Comparison of ENCODE assay signal across 8 cellular contexts in the genomic region with DNA sequence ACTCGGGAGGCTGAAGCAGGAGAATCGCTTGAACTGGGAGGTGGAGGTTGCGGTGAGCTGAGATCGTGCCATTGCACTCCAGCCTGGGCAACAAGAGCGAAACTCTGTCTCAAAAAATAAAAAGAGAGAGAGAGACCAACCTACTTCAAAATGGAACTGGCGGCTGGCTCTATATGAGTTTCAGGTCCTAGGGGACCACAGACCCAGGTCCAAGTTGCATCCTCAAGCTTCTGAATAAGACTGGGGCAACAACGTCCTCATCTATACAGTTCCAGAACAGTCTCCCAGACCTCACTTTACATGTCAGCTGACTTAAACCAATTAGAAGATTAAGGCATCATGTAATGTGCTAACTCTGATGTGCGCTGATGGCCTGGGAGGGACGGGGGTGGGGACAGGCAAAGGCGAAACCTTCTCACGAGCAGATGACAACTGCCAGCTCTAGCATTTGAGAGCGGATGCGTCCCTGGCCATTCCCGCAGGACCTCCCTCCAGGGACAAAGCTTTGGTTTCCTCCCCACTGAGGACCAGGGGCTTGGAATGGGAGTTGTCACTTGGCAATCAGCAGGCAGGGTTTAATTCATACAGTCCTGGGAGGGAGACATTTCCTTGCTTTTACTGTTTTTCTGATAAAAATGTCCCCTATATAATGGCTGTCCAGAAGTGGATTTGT.
DNase-seq lines count a peak whose midpoint lies in the region; ATAC-seq and TF ChIP-seq lines count a peak whose summit lies in the region.
"Not testable (repeated sequence)": the region's sequence is repeated elsewhere in the genome, so short reads cannot be mapped to it uniquely, and the experiment has no call there.

No MANE protein-coding gene starts in this region.

- not testable (repeated sequence) for H3K79me2 ChIP-seq in HCT116 (ENCODE audit: insufficient read depth, low read length)

- TSS peak; percentile 93 for BruUV-seq in Calu3 (replicated peaks; lab: Mats Ljungman, UMichigan)
- TSS peak; percentile 98 for BruUV-seq in HCT116 (replicated peaks; lab: Mats Ljungman, UMichigan)

- not testable (repeated sequence) for H3K4me3 Mint-ChIP-seq in Calu3 (ENCODE audit: low read depth, unreplicated experiment); WTC11; stimulated activated naive B cell treated with anti-CD40 and anti-IgM and Interleukin-4, amounts not matched to agents 10 μg/mL and 1 μg/mL and 100 μg/mL, for 72 hours

- not testable (repeated sequence) for H4K20me1 ChIP-seq in HCT116 (ENCODE audit: insufficient read depth)

- not testable (repeated sequence) for H3K36me3 ChIP-seq in HCT116 (ENCODE audit: control insufficient read depth in 1 of 2, insufficient read depth in 2 of 2, low read length in 2 of 2); heart left ventricle

- ATAC-seq in GM18907 (IDR thresholded peaks at IDR 0.05; ENCODE audit: unreplicated experiment): peak; percentile 27
- not testable (repeated sequence) for ATAC-seq in HCT116
- ATAC-seq in HG02981 (IDR thresholded peaks at IDR 0.05; ENCODE audit: unreplicated experiment): peak; percentile 38
- peak; percentile 30 for ATAC-seq in HG03565 (IDR thresholded peaks at IDR 0.05; ENCODE audit: unreplicated experiment)
- peak; percentile 15; the same call in 1 of the 2 replicates for ATAC-seq in WTC11
- ATAC-seq in heart left ventricle: peak; percentile 21 to 59 (median 34)
- ATAC-seq in stimulated activated naive B cell treated with anti-CD40 and anti-IgM and Interleukin-4, amounts not matched to agents 10 μg/mL and 1 μg/mL and 100 μg/mL, for 72 hours (replicated peaks): peak; percentile 15 to 30

- CTCF ChIA-PET in Calu3 (lab: Charles Lee); HCT116 (lab: Charles Lee); WTC11 (lab: Charles Lee): not testable (repeated sequence)

- H3K36me3 Mint-ChIP-seq in Calu3 (ENCODE audit: insufficient read depth, unreplicated experiment); WTC11; stimulated activated naive B cell treated with anti-CD40 and anti-IgM and Interleukin-4, amounts not matched to agents 10 μg/mL and 1 μg/mL and 100 μg/mL, for 72 hours: not testable (repeated sequence)

- H3K9me2 ChIP-seq in HCT116 (ENCODE audit: insufficient read depth): not testable (repeated sequence)

- RAD21 ChIA-PET in HCT116 (lab: Charles Lee; ENCODE audit: low non-redundant PET in 1 of 2, low total read pairs in 2 of 2, uncharacterized antibody in 2 of 2, unreplicated experiment in 2 of 2): not testable (repeated sequence)

- H3K4me1 Mint-ChIP-seq in Calu3 (ENCODE audit: low read depth, unreplicated experiment); WTC11; stimulated activated naive B cell treated with anti-CD40 and anti-IgM and Interleukin-4, amounts not matched to agents 10 μg/mL and 1 μg/mL and 100 μg/mL, for 72 hours: not testable (repeated sequence)

- not testable (repeated sequence) for H3K27me3 ChIP-seq in HCT116 (ENCODE audit: insufficient read depth, low read length); heart left ventricle

- DNase-seq in Calu3; HCT116 (ENCODE audit: low read depth, low spot score); WTC11 (ENCODE audit: low spot score); heart left ventricle; stimulated activated naive B cell treated with anti-CD40 and anti-IgM and Interleukin-4, amounts not matched to agents 10 μg/mL and 1 μg/mL and 100 μg/mL, for 72 hours: not testable (repeated sequence)

- H3K4me1 ChIP-seq in HCT116 (ENCODE audit: control insufficient read depth in 1 of 2, insufficient read depth in 2 of 2, low read length in 2 of 2); heart left ventricle: not testable (repeated sequence)

- not testable (repeated sequence) for H3K9me3 Mint-ChIP-seq in Calu3 (ENCODE audit: low read depth, unreplicated experiment); WTC11; stimulated activated naive B cell treated with anti-CD40 and anti-IgM and Interleukin-4, amounts not matched to agents 10 μg/mL and 1 μg/mL and 100 μg/mL, for 72 hours

- H3K27ac Mint-ChIP-seq in Calu3 (ENCODE audit: unreplicated experiment); WTC11; stimulated activated naive B cell treated with anti-CD40 and anti-IgM and Interleukin-4, amounts not matched to agents 10 μg/mL and 1 μg/mL and 100 μg/mL, for 72 hours: not testable (repeated sequence)

- not testable (repeated sequence) for H3K4me2 ChIP-seq in HCT116 (ENCODE audit: low read length)

- not testable (repeated sequence) for TF ChIP-seq POLR2A in HCT116 (IDR thresholded peaks at IDR 0.05; ENCODE audit: borderline replicate concordance, extremely low read depth, insufficient read depth, insufficient read length); heart left ventricle (IDR thresholded peaks at IDR 0.05)

- not testable (repeated sequence) for H3K9me3 ChIP-seq in HCT116 (ENCODE audit: control insufficient read depth in 1 of 2, insufficient read depth in 1 of 2, low read depth in 1 of 2, low read length in 2 of 2); heart left ventricle

- WGBS in heart left ventricle, 4 donors: 90 to 100% (median 95%) methylated on average over 2 to 3 of the region's 14 CpGs; no CpG with 5 or more reads in 1 of the 4 donors

- H3K4me3 ChIP-seq in HCT116 (replicated peaks in 1 of 2; ENCODE audit: low read depth in 1 of 2, low read length in 2 of 2); heart left ventricle: not testable (repeated sequence)

- POLR2A ChIA-PET in HCT116 (lab: Charles Lee); WTC11 (lab: Charles Lee): not testable (repeated sequence)

- TF ChIP-seq CTCF in Calu3 (IDR thresholded peaks at IDR 0.05; ENCODE audit: unreplicated experiment); HCT116 (IDR thresholded peaks at IDR 0.05 in 2 of 3, conservative IDR thresholded peaks at IDR 0.05 in 1 of 3; ENCODE audit: borderline replicate concordance in 1 of 3, insufficient read depth in 1 of 3, low read depth in 2 of 3, low read length in 2 of 3); WTC11 (IDR thresholded peaks at IDR 0.05); heart left ventricle (IDR thresholded peaks at IDR 0.05): not testable (repeated sequence)

- H2AFZ ChIP-seq in HCT116 (ENCODE audit: low read depth, low read length, poor library complexity, severe bottlenecking): not testable (repeated sequence)

- not testable (repeated sequence) for H3K9ac ChIP-seq in HCT116 (ENCODE audit: low read length)

- TF ChIP-seq RAD21 in HCT116 (IDR thresholded peaks at IDR 0.05; ENCODE audit: low read depth): not testable (repeated sequence)

- H3K27ac ChIP-seq in HCT116 (ENCODE audit: low read depth, low read length); heart left ventricle: not testable (repeated sequence)

- intact Hi-C loops in Calu3 (cut with micrococcal nuclease; ENCODE audit: unreplicated experiment); HCT116 (cut with micrococcal nuclease); heart left ventricle (cut with DNase I): not testable (repeated sequence)

- not testable (repeated sequence) for H3K27me3 Mint-ChIP-seq in Calu3 (ENCODE audit: unreplicated experiment); WTC11 (ENCODE audit: low read depth); stimulated activated naive B cell treated with anti-CD40 and anti-IgM and Interleukin-4, amounts not matched to agents 10 μg/mL and 1 μg/mL and 100 μg/mL, for 72 hours
